In genomic region chr11:7965386-7965785, GRCh38 we compare ENCODE assay signal across 16 cellular contexts. TPM values are rescaled to one million over a fixed set of nuclear protein-coding genes. Genes with fewer than 3 reads are reported as not detected.
A peak's percentile ranks its signal among the peaks of the same experiment; 100 is the strongest.
DNase-seq lines count a peak whose midpoint lies in the region; ATAC-seq and TF ChIP-seq lines count a peak whose summit lies in the region.
"Had no signal": no experiment of that assay in that cellular context is flagged by ENCODE, and none has a peak within 500 bp of the region (broad histone marks: within the 10 kb centered on the region; RNA-seq: fewer than 3 reads in every experiment).

A gene with protein sequence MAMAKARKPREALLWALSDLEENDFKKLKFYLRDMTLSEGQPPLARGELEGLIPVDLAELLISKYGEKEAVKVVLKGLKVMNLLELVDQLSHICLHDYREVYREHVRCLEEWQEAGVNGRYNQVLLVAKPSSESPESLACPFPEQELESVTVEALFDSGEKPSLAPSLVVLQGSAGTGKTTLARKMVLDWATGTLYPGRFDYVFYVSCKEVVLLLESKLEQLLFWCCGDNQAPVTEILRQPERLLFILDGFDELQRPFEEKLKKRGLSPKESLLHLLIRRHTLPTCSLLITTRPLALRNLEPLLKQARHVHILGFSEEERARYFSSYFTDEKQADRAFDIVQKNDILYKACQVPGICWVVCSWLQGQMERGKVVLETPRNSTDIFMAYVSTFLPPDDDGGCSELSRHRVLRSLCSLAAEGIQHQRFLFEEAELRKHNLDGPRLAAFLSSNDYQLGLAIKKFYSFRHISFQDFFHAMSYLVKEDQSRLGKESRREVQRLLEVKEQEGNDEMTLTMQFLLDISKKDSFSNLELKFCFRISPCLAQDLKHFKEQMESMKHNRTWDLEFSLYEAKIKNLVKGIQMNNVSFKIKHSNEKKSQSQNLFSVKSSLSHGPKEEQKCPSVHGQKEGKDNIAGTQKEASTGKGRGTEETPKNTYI (minus strand): TSS chr11:7965447. CDS start chr11:7963495, 1,952 bp downstream.

- H3K27me3 Mint-ChIP-seq in osteocyte (ENCODE audit: unreplicated experiment) = no peaks in the 10 kb centered on the region

- no peak for TF ChIP-seq POLR2A in thyroid gland (IDR thresholded peaks at IDR 0.05)

- no peak within 1 kb of the TSS for H3K27ac ChIP-seq in thyroid gland

- no peaks in the 10 kb centered on the region for H3K36me3 Mint-ChIP-seq in osteocyte (ENCODE audit: unreplicated experiment)
- H3K36me3 Mint-ChIP-seq: activated naive CD8-positive, alpha-beta T cell had no signal

- WGBS in thyroid gland, 2 donors = 70 to 76% methylated on average over 1 of the region's 1 CpG

- intact Hi-C loops in thyroid gland (cut with DNase I) = no loop called here

- DNase-seq in Daoy (ENCODE audit: low read depth) (peak; percentile 58), NCI-H226 (peak; percentile 2), epithelial cell of esophagus (ENCODE audit: low read depth) (peak; percentile 96), osteocyte (ENCODE audit: extremely low spot score, unreplicated experiment) (no peak), NCI-H510A (lab: John Stamatoyannopoulos, UW) (no peak), thyroid gland (no peak), NCI-H2196 treated with DMSO at 0.1 percent for 48 hours (lab: John Stamatoyannopoulos, UW; ENCODE audit: unreplicated experiment) (no peak)
- DNase-seq: cortex of kidney; kidney; MV-4-11; retina; stimulated activated CD4-positive, alpha-beta T cell treated with anti-CD3 and anti-CD28 coated beads, Interleukin-4, amount 100 ng/mL, for 4 hours; stimulated activated naive CD4-positive, alpha-beta T cell treated with Interleukin-2 at 50 U/mL for 16 hours had no signal

- no peaks in the 10 kb centered on the region for H3K9me3 ChIP-seq in thyroid gland

- no peak for ATAC-seq in HG03378 (IDR thresholded peaks at IDR 0.05; ENCODE audit: unreplicated experiment)

- H3K4me1 ChIP-seq in thyroid gland = no peaks in the 10 kb centered on the region

- no peaks in the 10 kb centered on the region for H3K9me3 Mint-ChIP-seq in osteocyte (ENCODE audit: unreplicated experiment)

- H3K27me3 ChIP-seq in thyroid gland = no peaks in the 10 kb centered on the region

- H3K36me3 ChIP-seq in thyroid gland = no peaks in the 10 kb centered on the region

- H3K4me1 Mint-ChIP-seq in osteocyte (ENCODE audit: unreplicated experiment) = peaks cover 55% of the 10 kb centered on the region

- TF ChIP-seq CTCF in epithelial cell of esophagus (IDR thresholded peaks at IDR 0.05; ENCODE audit: insufficient read depth, low read depth, low read length, missing control alignments) (no peak), osteocyte (IDR thresholded peaks at IDR 0.05) (no peak), thyroid gland (IDR thresholded peaks at IDR 0.05) (no peak)

- H3K4me3 ChIP-seq in epithelial cell of esophagus (ENCODE audit: low read length) (no peak within 1 kb of the TSS), thyroid gland (replicated peaks in 1 of 3) (no peak within 1 kb of the TSS)

- peak within 1 kb of the TSS; percentile 84 for H3K27ac Mint-ChIP-seq in osteocyte (ENCODE audit: unreplicated experiment)
- H3K27ac Mint-ChIP-seq: activated naive CD8-positive, alpha-beta T cell had no signal

- H3K4me3 Mint-ChIP-seq in osteocyte (ENCODE audit: unreplicated experiment) = no peak within 1 kb of the TSS
- H3K4me3 Mint-ChIP-seq: activated naive CD8-positive, alpha-beta T cell had no signal

RNA-seq across cellular contexts. Expression of the gene that starts here (rescaled TPM):
- 0.46 and 0.48 TPM in 2 replicates for total RNA-seq in Daoy (2014; rRNA removed; shearing (Covaris generic))
- total RNA-seq in osteocyte (0.38 and 0.63 TPM in 2 replicates), thyroid gland (not detected)
- total RNA-seq: frontal cortex, kidney had no signal

Comparison
In these comparisons a context has a peak if more than half of its experiments do, and no peak if none do; other contexts are left out.
1. Peak in DNase-seq in Daoy; RNA of the gene not detected or under 1 TPM.
2. DNase-seq: peak in NCI-H226 (single experiment) and epithelial cell of esophagus (single experiment); none in osteocyte (single experiment), NCI-H510A (single experiment), thyroid gland (0 of 2) and NCI-H2196 treated with DMSO at 0.1 percent for 48 hours (single experiment).